ENCODE assay signal across 9 cellular contexts in genomic region chr3:106332884-106333283, GRCh38.
A peak's percentile ranks its signal among the peaks of the same experiment; 100 is the strongest.
DNase-seq lines count a peak whose midpoint lies in the region; ATAC-seq, FAIRE-seq and TF ChIP-seq lines count a peak whose summit lies in the region.
"Had no signal": no experiment of that assay in that cellular context is flagged by ENCODE, and none has a peak within 500 bp of the region (broad histone marks: within the 10 kb centered on the region; RNA-seq: fewer than 3 reads in every experiment).

No MANE protein-coding gene starts in this region.

- H3K36me3 ChIP-seq in right atrium auricular region, result no peaks in the 10 kb centered on the region

- CTCF ChIA-PET in RWPE1 (lab: Yijun Ruan, JAX), result no interaction called here

- ATAC-seq in GM18907 (IDR thresholded peaks at IDR 0.05; ENCODE audit: unreplicated experiment) (peak; percentile 62), HG02938 (IDR thresholded peaks at IDR 0.05; ENCODE audit: unreplicated experiment) (peak; percentile 43)

- FAIRE-seq in D721Med (lab: Jason Lieb, UNC), result no peak

- DNase-seq in activated CD8-positive, alpha-beta memory T cell treated with anti-CD3 and anti-CD28 coated beads, Interleukin-2, amount 50 U/mL, for 4 hours, result peak; percentile 19
- peak; percentile 85 for DNase-seq in stimulated activated CD4-positive, alpha-beta T cell treated with anti-CD3 and anti-CD28 coated beads, Interleukin-1b, Interleukin-23, amount 100 ng/mL, for 48 hours
- DNase-seq in foreskin fibroblast (no peak), RWPE1 (ENCODE audit: low spot score) (no peak), D721Med (ENCODE audit: insufficient read length, low spot score) (no peak), right atrium auricular region (ENCODE audit: low spot score) (no peak)
- DNase-seq: GM23248 had no signal

- H3K27ac ChIP-seq in RWPE1, result no peak overlapping the region
- H3K27ac ChIP-seq in right atrium auricular region, result no peak overlapping the region
- H3K27ac ChIP-seq: GM23248 had no signal

- POLR2A ChIA-PET in RWPE1 (lab: Yijun Ruan, JAX; ENCODE audit: low non-redundant PET), result no interaction called here

- TF ChIP-seq CTCF in foreskin fibroblast (IDR thresholded peaks at IDR 0.05; ENCODE audit: low read depth, low read length) (no peak), RWPE1 (conservative IDR thresholded peaks at IDR 0.05; ENCODE audit: low read depth) (no peak), D721Med (IDR thresholded peaks at IDR 0.05; ENCODE audit: insufficient read depth, missing control alignments) (no peak), right atrium auricular region (IDR thresholded peaks at IDR 0.05) (no peak)

- H3K4me1 ChIP-seq in right atrium auricular region, result no peaks in the 10 kb centered on the region

- H3K4me3 ChIP-seq in foreskin fibroblast (ENCODE audit: low read depth in 1 of 2, low read length in 2 of 2), result no peak overlapping the region
- no peak overlapping the region for H3K4me3 ChIP-seq in right atrium auricular region
- H3K4me3 ChIP-seq: GM23248 had no signal

- H3K9me3 ChIP-seq in right atrium auricular region, result no peaks in the 10 kb centered on the region

- H3K27me3 ChIP-seq in right atrium auricular region, result no peaks in the 10 kb centered on the region

Comparison
In these comparisons a context has a peak if more than half of its experiments do, and no peak if none do; other contexts are left out.
1. DNase-seq: peak in activated CD8-positive, alpha-beta memory T cell treated with anti-CD3 and anti-CD28 coated beads, Interleukin-2, amount 50 U/mL, for 4 hours (single experiment) and stimulated activated CD4-positive, alpha-beta T cell treated with anti-CD3 and anti-CD28 coated beads, Interleukin-1b, Interleukin-23, amount 100 ng/mL, for 48 hours (single experiment); none in foreskin fibroblast (0 of 2), RWPE1 (single experiment), D721Med (single experiment) and right atrium auricular region (single experiment).